In the genomic region with DNA sequence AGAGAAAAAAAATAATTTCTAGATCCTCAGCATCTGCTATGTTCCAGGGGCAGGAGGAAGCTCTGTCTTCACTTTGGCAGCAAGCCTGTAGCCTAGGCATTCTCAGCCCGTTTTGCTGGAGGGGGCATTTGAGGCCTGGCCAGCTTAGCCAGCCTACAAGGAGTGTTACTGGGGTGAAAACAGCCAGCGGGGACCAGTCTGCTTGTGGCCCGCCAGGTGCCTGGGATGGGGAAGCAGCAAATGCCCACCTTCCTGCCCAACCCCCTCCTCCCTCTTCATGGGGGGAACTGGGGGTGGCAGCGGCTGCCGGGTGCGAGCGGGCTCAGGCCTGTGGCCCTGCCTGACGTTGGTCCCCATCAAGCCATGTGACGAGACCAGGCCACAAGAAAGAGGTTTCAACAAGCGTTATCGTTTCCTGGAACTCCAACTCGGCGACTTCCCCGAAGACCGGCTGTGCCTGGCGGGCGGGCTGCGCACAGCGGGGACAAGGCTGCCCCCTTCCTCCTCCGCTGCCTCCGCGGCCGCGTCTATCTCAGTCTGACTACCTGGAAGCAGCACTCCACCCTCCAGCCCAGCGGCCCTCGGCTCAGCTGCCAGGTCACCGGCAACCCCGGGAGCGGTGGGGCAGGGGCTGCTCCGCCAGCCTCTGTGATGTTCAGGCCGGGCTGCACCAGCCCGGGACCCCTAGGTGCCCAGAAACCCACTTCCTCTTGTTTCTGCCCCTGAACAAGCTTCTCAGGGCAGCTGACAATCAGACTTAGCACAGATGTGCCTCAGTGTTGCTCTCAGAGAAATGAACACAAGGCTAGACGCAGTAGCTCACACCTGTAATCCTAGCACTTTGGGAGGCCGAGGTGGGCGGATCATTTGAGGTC, we compare ENCODE assay signal across 1 cellular context.
TF ChIP-seq lines count a peak whose summit lies in the region.

No MANE protein-coding gene starts in this region.

TF ChIP-seq in K562, 482 proteins besides CTCF, POLR2A, EP300 and RAD21 (continued from another document and continues in another):
- TF ChIP-seq, protein P1, sequence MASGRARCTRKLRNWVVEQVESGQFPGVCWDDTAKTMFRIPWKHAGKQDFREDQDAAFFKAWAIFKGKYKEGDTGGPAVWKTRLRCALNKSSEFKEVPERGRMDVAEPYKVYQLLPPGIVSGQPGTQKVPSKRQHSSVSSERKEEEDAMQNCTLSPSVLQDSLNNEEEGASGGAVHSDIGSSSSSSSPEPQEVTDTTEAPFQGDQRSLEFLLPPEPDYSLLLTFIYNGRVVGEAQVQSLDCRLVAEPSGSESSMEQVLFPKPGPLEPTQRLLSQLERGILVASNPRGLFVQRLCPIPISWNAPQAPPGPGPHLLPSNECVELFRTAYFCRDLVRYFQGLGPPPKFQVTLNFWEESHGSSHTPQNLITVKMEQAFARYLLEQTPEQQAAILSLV (tag; IDR thresholded peaks at IDR 0.05) = peak; percentile 49; the same call in 1 of the 2 replicates
- peak; percentile 86 to 92 for TF ChIP-seq ETV6 (IDR thresholded peaks at IDR 0.05; ENCODE audit: borderline replicate concordance in 1 of 2, low read depth in 2 of 2, low read length in 1 of 2)
- no peak for TF ChIP-seq ETV6 (CRISPR knock-in tag; IDR thresholded peaks at IDR 0.05; ENCODE audit: borderline replicate concordance)
- peak; percentile 9; the same call in 1 of the 2 replicates for TF ChIP-seq JUN (IDR thresholded peaks at IDR 0.05; ENCODE audit: borderline replicate concordance, low read depth, low read length)
- TF ChIP-seq JUN (CRISPR knock-in tag; IDR thresholded peaks at IDR 0.05; ENCODE audit: borderline replicate concordance) = no peak
- TF ChIP-seq RAD51 (IDR thresholded peaks at IDR 0.05; ENCODE audit: borderline replicate concordance, low read depth) = peak; percentile 77
- TF ChIP-seq ILF3 (IDR thresholded peaks at IDR 0.05; ENCODE audit: borderline replicate concordance) = no peak
- peak; percentile 93; the same call in 1 of the 2 replicates for TF ChIP-seq NR4A1 (CRISPR knock-in tag; IDR thresholded peaks at IDR 0.05)
- TF ChIP-seq NR4A1 (tag; IDR thresholded peaks at IDR 0.05) = peak; percentile 98
- TF ChIP-seq, protein P2, sequence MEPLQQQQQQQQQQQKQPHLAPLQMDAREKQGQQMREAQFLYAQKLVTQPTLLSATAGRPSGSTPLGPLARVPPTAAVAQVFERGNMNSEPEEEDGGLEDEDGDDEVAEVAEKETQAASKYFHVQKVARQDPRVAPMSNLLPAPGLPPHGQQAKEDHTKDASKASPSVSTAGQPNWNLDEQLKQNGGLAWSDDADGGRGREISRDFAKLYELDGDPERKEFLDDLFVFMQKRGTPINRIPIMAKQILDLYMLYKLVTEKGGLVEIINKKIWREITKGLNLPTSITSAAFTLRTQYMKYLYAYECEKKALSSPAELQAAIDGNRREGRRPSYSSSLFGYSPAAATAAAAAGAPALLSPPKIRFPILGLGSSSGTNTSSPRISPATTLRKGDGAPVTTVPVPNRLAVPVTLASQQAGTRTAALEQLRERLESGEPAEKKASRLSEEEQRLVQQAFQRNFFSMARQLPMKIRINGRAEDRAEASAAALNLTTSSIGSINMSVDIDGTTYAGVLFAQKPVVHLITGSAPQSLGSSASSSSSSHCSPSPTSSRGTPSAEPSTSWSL (CRISPR knock-in tag; IDR thresholded peaks at IDR 0.05; ENCODE audit: borderline replicate concordance) = peak; percentile 85; the same call in 1 of the 2 replicates
- TF ChIP-seq, protein P3, sequence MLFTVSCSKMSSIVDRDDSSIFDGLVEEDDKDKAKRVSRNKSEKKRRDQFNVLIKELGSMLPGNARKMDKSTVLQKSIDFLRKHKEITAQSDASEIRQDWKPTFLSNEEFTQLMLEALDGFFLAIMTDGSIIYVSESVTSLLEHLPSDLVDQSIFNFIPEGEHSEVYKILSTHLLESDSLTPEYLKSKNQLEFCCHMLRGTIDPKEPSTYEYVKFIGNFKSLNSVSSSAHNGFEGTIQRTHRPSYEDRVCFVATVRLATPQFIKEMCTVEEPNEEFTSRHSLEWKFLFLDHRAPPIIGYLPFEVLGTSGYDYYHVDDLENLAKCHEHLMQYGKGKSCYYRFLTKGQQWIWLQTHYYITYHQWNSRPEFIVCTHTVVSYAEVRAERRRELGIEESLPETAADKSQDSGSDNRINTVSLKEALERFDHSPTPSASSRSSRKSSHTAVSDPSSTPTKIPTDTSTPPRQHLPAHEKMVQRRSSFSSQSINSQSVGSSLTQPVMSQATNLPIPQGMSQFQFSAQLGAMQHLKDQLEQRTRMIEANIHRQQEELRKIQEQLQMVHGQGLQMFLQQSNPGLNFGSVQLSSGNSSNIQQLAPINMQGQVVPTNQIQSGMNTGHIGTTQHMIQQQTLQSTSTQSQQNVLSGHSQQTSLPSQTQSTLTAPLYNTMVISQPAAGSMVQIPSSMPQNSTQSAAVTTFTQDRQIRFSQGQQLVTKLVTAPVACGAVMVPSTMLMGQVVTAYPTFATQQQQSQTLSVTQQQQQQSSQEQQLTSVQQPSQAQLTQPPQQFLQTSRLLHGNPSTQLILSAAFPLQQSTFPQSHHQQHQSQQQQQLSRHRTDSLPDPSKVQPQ (CRISPR knock-in tag; IDR thresholded peaks at IDR 0.05; ENCODE audit: borderline replicate concordance) = peak; percentile 75; the same call in 1 of the 2 replicates
- TF ChIP-seq ZNF79 (CRISPR knock-in tag; IDR thresholded peaks at IDR 0.05; ENCODE audit: low read depth) = peak; percentile 75; the same call in 1 of the 2 replicates
- no peak for TF ChIP-seq NCOA2 (IDR thresholded peaks at IDR 0.05; ENCODE audit: partially characterized antibody in 2 of 2)
- TF ChIP-seq, protein P4, sequence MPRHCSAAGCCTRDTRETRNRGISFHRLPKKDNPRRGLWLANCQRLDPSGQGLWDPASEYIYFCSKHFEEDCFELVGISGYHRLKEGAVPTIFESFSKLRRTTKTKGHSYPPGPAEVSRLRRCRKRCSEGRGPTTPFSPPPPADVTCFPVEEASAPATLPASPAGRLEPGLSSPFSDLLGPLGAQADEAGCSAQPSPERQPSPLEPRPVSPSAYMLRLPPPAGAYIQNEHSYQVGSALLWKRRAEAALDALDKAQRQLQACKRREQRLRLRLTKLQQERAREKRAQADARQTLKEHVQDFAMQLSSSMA (CRISPR knock-in tag; IDR thresholded peaks at IDR 0.05) = peak; percentile 54; the same call in 1 of the 2 replicates
- TF ChIP-seq ZKSCAN3 (CRISPR knock-in tag; IDR thresholded peaks at IDR 0.05) = peak; percentile 37; the same call in 1 of the 2 replicates
- TF ChIP-seq, protein P5, sequence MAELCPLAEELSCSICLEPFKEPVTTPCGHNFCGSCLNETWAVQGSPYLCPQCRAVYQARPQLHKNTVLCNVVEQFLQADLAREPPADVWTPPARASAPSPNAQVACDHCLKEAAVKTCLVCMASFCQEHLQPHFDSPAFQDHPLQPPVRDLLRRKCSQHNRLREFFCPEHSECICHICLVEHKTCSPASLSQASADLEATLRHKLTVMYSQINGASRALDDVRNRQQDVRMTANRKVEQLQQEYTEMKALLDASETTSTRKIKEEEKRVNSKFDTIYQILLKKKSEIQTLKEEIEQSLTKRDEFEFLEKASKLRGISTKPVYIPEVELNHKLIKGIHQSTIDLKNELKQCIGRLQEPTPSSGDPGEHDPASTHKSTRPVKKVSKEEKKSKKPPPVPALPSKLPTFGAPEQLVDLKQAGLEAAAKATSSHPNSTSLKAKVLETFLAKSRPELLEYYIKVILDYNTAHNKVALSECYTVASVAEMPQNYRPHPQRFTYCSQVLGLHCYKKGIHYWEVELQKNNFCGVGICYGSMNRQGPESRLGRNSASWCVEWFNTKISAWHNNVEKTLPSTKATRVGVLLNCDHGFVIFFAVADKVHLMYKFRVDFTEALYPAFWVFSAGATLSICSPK (IDR thresholded peaks at IDR 0.05; ENCODE audit: borderline replicate concordance) = no peak
- no peak for TF ChIP-seq ARHGAP35 (IDR thresholded peaks at IDR 0.05; ENCODE audit: partially characterized antibody)
- TF ChIP-seq, protein P6, sequence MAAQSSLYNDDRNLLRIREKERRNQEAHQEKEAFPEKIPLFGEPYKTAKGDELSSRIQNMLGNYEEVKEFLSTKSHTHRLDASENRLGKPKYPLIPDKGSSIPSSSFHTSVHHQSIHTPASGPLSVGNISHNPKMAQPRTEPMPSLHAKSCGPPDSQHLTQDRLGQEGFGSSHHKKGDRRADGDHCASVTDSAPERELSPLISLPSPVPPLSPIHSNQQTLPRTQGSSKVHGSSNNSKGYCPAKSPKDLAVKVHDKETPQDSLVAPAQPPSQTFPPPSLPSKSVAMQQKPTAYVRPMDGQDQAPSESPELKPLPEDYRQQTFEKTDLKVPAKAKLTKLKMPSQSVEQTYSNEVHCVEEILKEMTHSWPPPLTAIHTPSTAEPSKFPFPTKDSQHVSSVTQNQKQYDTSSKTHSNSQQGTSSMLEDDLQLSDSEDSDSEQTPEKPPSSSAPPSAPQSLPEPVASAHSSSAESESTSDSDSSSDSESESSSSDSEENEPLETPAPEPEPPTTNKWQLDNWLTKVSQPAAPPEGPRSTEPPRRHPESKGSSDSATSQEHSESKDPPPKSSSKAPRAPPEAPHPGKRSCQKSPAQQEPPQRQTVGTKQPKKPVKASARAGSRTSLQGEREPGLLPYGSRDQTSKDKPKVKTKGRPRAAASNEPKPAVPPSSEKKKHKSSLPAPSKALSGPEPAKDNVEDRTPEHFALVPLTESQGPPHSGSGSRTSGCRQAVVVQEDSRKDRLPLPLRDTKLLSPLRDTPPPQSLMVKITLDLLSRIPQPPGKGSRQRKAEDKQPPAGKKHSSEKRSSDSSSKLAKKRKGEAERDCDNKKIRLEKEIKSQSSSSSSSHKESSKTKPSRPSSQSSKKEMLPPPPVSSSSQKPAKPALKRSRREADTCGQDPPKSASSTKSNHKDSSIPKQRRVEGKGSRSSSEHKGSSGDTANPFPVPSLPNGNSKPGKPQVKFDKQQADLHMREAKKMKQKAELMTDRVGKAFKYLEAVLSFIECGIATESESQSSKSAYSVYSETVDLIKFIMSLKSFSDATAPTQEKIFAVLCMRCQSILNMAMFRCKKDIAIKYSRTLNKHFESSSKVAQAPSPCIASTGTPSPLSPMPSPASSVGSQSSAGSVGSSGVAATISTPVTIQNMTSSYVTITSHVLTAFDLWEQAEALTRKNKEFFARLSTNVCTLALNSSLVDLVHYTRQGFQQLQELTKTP (IDR thresholded peaks at IDR 0.05; ENCODE audit: low read depth in 1 of 2, partially characterized antibody in 2 of 2) = no peak
- TF ChIP-seq, protein P7, sequence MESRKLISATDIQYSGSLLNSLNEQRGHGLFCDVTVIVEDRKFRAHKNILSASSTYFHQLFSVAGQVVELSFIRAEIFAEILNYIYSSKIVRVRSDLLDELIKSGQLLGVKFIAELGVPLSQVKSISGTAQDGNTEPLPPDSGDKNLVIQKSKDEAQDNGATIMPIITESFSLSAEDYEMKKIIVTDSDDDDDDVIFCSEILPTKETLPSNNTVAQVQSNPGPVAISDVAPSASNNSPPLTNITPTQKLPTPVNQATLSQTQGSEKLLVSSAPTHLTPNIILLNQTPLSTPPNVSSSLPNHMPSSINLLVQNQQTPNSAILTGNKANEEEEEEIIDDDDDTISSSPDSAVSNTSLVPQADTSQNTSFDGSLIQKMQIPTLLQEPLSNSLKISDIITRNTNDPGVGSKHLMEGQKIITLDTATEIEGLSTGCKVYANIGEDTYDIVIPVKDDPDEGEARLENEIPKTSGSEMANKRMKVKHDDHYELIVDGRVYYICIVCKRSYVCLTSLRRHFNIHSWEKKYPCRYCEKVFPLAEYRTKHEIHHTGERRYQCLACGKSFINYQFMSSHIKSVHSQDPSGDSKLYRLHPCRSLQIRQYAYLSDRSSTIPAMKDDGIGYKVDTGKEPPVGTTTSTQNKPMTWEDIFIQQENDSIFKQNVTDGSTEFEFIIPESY (CRISPR knock-in tag; IDR thresholded peaks at IDR 0.05) = peak; percentile 21; the same call in 1 of the 2 replicates
- peak; percentile 70; the same call in 1 of the 2 replicates for TF ChIP-seq BCL6 (CRISPR knock-in tag; IDR thresholded peaks at IDR 0.05)
- 0 out of 2 replicates have a peak, but pooled peaks have one; percentile 63 for TF ChIP-seq TCFL5 (CRISPR knock-in tag; conservative IDR thresholded peaks at IDR 0.05)
- TF ChIP-seq, protein P8, sequence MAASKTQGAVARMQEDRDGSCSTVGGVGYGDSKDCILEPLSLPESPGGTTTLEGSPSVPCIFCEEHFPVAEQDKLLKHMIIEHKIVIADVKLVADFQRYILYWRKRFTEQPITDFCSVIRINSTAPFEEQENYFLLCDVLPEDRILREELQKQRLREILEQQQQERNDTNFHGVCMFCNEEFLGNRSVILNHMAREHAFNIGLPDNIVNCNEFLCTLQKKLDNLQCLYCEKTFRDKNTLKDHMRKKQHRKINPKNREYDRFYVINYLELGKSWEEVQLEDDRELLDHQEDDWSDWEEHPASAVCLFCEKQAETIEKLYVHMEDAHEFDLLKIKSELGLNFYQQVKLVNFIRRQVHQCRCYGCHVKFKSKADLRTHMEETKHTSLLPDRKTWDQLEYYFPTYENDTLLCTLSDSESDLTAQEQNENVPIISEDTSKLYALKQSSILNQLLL (CRISPR knock-in tag; IDR thresholded peaks at IDR 0.05; ENCODE audit: borderline replicate concordance) = no peak
- TF ChIP-seq FOXP1 (CRISPR knock-in tag; IDR thresholded peaks at IDR 0.05) = peak; percentile 47; the same call in 1 of the 2 replicates
- TF ChIP-seq, protein P9, sequence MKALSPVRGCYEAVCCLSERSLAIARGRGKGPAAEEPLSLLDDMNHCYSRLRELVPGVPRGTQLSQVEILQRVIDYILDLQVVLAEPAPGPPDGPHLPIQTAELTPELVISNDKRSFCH (CRISPR knock-in tag; IDR thresholded peaks at IDR 0.05) = peak; percentile 67; the same call in 1 of the 2 replicates
- TF ChIP-seq, protein P9 (tag; IDR thresholded peaks at IDR 0.05) = peak; percentile 96
- no peak for TF ChIP-seq CBX2 (IDR thresholded peaks at IDR 0.05; ENCODE audit: insufficient read depth, low read length, poor library complexity, severe bottlenecking)
- peak; percentile 8; the same call in 1 of the 2 replicates for TF ChIP-seq RFX7 (CRISPR knock-in tag; IDR thresholded peaks at IDR 0.05)
- TF ChIP-seq ZNF354B (CRISPR knock-in tag; IDR thresholded peaks at IDR 0.05) = peak; percentile 34; the same call in 1 of the 2 replicates
- no peak for TF ChIP-seq NR2C2 (CRISPR knock-in tag; IDR thresholded peaks at IDR 0.05)
- peak; percentile 75 for TF ChIP-seq NR2C2 (tag; IDR thresholded peaks at IDR 0.05)
- TF ChIP-seq HNRNPLL (IDR thresholded peaks at IDR 0.05; ENCODE audit: low read depth, low read length, poor library complexity, severe bottlenecking) = peak; percentile 78
- TF ChIP-seq LEF1 (IDR thresholded peaks at IDR 0.05) = peak; percentile 57; the same call in 1 of the 2 replicates
- TF ChIP-seq POLR2H (tag; IDR thresholded peaks at IDR 0.05; ENCODE audit: low read depth) = peak; percentile 33; the same call in 1 of the 2 replicates
- peak; percentile 83 for TF ChIP-seq SMAD3 (CRISPR knock-in tag; conservative IDR thresholded peaks at IDR 0.05)
- TF ChIP-seq ARNT (IDR thresholded peaks at IDR 0.05) = 0 out of 4 replicates have a peak, but pooled peaks of 1 of the 2 experiments have one; percentile 8
- TF ChIP-seq KLF6 (CRISPR knock-in tag; IDR thresholded peaks at IDR 0.05; ENCODE audit: borderline replicate concordance) = peak; percentile 88; the same call in 1 of the 2 replicates
- TF ChIP-seq, protein P10, sequence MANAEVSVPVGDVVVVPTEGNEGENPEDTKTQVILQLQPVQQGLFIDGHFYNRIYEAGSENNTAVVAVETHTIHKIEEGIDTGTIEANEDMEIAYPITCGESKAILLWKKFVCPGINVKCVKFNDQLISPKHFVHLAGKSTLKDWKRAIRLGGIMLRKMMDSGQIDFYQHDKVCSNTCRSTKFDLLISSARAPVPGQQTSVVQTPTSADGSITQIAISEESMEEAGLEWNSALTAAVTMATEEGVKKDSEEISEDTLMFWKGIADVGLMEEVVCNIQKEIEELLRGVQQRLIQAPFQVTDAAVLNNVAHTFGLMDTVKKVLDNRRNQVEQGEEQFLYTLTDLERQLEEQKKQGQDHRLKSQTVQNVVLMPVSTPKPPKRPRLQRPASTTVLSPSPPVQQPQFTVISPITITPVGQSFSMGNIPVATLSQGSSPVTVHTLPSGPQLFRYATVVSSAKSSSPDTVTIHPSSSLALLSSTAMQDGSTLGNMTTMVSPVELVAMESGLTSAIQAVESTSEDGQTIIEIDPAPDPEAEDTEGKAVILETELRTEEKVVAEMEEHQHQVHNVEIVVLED (CRISPR knock-in tag; IDR thresholded peaks at IDR 0.05) = peak; percentile 40
